Comparison of ENCODE assay signal across 1 cellular context in the genomic region with DNA sequence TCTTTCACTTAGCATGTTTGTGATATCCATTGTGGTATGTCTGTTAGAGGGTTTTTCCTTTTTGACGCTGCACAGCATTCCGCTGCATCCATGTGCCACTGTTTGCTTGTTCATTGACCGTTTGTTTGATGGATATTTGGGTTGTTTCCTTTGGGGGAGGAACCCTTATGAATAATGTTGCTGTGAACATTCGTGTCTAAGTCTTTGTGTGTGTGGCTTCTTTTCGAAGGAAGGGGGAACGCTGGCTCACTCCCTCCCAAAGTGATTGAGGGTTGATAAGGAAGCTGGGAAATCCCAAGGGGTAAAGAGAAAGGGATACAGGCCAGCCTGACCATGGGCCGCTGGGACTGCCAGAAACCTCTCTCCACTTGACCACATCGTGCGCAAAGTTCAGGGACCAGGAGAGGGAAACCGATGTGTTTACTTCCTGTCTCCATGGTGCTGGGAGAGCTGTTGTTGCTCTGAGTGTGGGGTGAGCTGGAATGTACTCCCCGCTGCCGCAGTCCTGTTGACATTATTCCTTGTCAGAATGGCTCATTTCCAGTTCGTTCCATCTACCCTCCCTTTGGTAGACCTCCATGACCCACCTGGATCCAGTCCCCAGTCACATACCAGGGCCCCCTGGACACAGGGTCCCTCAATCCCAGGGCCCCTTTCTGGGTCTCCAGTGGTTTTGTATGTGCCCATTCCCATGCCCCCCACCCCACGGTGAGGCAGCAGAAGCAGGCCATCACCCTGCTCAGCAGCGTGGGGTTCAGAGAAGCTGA.
A peak's percentile ranks its signal among the peaks of the same experiment; 100 is the strongest.
TF ChIP-seq lines count a peak whose summit lies in the region.

No MANE protein-coding gene starts in this region.

TF ChIP-seq in HepG2, 621 proteins besides CTCF, POLR2A, EP300 and RAD21 (continued from another document and continues in another):
- TF ChIP-seq, protein P1, sequence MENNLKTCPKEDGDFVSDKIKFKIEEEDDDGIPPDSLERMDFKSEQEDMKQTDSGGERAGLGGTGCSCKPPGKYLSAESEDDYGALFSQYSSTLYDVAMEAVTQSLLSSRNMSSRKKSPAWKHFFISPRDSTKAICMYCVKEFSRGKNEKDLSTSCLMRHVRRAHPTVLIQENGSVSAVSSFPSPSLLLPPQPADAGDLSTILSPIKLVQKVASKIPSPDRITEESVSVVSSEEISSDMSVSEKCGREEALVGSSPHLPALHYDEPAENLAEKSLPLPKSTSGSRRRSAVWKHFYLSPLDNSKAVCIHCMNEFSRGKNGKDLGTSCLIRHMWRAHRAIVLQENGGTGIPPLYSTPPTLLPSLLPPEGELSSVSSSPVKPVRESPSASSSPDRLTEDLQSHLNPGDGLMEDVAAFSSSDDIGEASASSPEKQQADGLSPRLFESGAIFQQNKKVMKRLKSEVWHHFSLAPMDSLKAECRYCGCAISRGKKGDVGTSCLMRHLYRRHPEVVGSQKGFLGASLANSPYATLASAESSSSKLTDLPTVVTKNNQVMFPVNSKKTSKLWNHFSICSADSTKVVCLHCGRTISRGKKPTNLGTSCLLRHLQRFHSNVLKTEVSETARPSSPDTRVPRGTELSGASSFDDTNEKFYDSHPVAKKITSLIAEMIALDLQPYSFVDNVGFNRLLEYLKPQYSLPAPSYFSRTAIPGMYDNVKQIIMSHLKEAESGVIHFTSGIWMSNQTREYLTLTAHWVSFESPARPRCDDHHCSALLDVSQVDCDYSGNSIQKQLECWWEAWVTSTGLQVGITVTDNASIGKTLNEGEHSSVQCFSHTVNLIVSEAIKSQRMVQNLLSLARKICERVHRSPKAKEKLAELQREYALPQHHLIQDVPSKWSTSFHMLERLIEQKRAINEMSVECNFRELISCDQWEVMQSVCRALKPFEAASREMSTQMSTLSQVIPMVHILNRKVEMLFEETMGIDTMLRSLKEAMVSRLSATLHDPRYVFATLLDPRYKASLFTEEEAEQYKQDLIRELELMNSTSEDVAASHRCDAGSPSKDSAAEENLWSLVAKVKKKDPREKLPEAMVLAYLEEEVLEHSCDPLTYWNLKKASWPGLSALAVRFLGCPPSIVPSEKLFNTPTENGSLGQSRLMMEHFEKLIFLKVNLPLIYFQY (CRISPR knock-in tag; IDR thresholded peaks at IDR 0.05; ENCODE audit: borderline replicate concordance): peak; percentile 61
- TF ChIP-seq THYN1 (CRISPR knock-in tag; IDR thresholded peaks at IDR 0.05; ENCODE audit: borderline replicate concordance, low read depth) (no peak), ZSCAN29 (CRISPR knock-in tag; conservative IDR thresholded peaks at IDR 0.05) (no peak; the same call in 1 of the 2 replicates), NFKBIZ (CRISPR knock-in tag; IDR thresholded peaks at IDR 0.05) (0 out of 2 replicates have a peak, but pooled peaks have one; percentile 36), MATR3 (CRISPR knock-in tag; IDR thresholded peaks at IDR 0.05) (no peak), NBN (conservative IDR thresholded peaks at IDR 0.05) (no peak), RARG (CRISPR knock-in tag; IDR thresholded peaks at IDR 0.05; ENCODE audit: low read depth) (no peak), ZNF552 (CRISPR knock-in tag; IDR thresholded peaks at IDR 0.05; ENCODE audit: borderline replicate concordance) (peak; percentile 93; the same call in 1 of the 2 replicates), SMAD1 (CRISPR knock-in tag; IDR thresholded peaks at IDR 0.05; ENCODE audit: borderline replicate concordance, low read depth) (no peak; the same call in 1 of the 2 replicates), FOXA1 (IDR thresholded peaks at IDR 0.05) (peak; percentile 87), FOXA1 (CRISPR knock-in tag; IDR thresholded peaks at IDR 0.05) (peak; percentile 98), ZNF484 (CRISPR knock-in tag; IDR thresholded peaks at IDR 0.05; ENCODE audit: borderline replicate concordance, low read depth) (no peak; the same call in 1 of the 2 replicates), BATF2 (CRISPR knock-in tag; IDR thresholded peaks at IDR 0.05) (no peak), SYNCRIP (IDR thresholded peaks at IDR 0.05; ENCODE audit: insufficient read depth, low read depth, low read length) (no peak), SIN3A (IDR thresholded peaks at IDR 0.05; ENCODE audit: borderline replicate concordance, low read depth, low read length) (peak; percentile 89; the same call in 1 of the 2 replicates), ISL2 (CRISPR knock-in tag; IDR thresholded peaks at IDR 0.05) (peak; percentile 91), TAF15 (IDR thresholded peaks at IDR 0.05; ENCODE audit: low read depth, low read length, poor library complexity, severe bottlenecking) (no peak), ZNF225 (CRISPR knock-in tag; IDR thresholded peaks at IDR 0.05) (no peak; the same call in 1 of the 2 replicates)
- TF ChIP-seq, protein P2, sequence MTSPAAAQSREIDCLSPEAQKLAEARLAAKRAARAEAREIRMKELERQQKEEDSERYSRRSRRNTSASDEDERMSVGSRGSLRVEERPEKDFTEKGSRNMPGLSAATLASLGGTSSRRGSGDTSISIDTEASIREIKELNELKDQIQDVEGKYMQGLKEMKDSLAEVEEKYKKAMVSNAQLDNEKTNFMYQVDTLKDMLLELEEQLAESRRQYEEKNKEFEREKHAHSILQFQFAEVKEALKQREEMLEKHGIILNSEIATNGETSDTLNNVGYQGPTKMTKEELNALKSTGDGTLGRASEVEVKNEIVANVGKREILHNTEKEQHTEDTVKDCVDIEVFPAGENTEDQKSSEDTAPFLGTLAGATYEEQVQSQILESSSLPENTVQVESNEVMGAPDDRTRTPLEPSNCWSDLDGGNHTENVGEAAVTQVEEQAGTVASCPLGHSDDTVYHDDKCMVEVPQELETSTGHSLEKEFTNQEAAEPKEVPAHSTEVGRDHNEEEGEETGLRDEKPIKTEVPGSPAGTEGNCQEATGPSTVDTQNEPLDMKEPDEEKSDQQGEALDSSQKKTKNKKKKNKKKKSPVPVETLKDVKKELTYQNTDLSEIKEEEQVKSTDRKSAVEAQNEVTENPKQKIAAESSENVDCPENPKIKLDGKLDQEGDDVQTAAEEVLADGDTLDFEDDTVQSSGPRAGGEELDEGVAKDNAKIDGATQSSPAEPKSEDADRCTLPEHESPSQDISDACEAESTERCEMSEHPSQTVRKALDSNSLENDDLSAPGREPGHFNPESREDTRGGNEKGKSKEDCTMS (CRISPR knock-in tag; conservative IDR thresholded peaks at IDR 0.05): no peak
- TF ChIP-seq, protein P3, sequence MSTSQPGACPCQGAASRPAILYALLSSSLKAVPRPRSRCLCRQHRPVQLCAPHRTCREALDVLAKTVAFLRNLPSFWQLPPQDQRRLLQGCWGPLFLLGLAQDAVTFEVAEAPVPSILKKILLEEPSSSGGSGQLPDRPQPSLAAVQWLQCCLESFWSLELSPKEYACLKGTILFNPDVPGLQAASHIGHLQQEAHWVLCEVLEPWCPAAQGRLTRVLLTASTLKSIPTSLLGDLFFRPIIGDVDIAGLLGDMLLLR (CRISPR knock-in tag; IDR thresholded peaks at IDR 0.05): peak; percentile 74; the same call in 1 of the 2 replicates
- TF ChIP-seq, protein P4, sequence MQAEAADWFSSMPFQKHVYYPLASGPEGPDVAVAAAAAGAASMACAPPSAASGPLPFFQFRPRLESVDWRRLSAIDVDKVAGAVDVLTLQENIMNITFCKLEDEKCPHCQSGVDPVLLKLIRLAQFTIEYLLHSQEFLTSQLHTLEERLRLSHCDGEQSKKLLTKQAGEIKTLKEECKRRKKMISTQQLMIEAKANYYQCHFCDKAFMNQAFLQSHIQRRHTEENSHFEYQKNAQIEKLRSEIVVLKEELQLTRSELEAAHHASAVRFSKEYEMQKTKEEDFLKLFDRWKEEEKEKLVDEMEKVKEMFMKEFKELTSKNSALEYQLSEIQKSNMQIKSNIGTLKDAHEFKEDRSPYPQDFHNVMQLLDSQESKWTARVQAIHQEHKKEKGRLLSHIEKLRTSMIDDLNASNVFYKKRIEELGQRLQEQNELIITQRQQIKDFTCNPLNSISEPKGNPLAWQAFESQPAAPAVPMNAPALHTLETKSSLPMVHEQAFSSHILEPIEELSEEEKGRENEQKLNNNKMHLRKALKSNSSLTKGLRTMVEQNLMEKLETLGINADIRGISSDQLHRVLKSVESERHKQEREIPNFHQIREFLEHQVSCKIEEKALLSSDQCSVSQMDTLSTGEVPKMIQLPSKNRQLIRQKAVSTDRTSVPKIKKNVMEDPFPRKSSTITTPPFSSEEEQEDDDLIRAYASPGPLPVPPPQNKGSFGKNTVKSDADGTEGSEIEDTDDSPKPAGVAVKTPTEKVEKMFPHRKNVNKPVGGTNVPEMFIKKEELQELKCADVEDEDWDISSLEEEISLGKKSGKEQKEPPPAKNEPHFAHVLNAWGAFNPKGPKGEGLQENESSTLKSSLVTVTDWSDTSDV (CRISPR knock-in tag; IDR thresholded peaks at IDR 0.05): no peak
- TF ChIP-seq, protein P5, sequence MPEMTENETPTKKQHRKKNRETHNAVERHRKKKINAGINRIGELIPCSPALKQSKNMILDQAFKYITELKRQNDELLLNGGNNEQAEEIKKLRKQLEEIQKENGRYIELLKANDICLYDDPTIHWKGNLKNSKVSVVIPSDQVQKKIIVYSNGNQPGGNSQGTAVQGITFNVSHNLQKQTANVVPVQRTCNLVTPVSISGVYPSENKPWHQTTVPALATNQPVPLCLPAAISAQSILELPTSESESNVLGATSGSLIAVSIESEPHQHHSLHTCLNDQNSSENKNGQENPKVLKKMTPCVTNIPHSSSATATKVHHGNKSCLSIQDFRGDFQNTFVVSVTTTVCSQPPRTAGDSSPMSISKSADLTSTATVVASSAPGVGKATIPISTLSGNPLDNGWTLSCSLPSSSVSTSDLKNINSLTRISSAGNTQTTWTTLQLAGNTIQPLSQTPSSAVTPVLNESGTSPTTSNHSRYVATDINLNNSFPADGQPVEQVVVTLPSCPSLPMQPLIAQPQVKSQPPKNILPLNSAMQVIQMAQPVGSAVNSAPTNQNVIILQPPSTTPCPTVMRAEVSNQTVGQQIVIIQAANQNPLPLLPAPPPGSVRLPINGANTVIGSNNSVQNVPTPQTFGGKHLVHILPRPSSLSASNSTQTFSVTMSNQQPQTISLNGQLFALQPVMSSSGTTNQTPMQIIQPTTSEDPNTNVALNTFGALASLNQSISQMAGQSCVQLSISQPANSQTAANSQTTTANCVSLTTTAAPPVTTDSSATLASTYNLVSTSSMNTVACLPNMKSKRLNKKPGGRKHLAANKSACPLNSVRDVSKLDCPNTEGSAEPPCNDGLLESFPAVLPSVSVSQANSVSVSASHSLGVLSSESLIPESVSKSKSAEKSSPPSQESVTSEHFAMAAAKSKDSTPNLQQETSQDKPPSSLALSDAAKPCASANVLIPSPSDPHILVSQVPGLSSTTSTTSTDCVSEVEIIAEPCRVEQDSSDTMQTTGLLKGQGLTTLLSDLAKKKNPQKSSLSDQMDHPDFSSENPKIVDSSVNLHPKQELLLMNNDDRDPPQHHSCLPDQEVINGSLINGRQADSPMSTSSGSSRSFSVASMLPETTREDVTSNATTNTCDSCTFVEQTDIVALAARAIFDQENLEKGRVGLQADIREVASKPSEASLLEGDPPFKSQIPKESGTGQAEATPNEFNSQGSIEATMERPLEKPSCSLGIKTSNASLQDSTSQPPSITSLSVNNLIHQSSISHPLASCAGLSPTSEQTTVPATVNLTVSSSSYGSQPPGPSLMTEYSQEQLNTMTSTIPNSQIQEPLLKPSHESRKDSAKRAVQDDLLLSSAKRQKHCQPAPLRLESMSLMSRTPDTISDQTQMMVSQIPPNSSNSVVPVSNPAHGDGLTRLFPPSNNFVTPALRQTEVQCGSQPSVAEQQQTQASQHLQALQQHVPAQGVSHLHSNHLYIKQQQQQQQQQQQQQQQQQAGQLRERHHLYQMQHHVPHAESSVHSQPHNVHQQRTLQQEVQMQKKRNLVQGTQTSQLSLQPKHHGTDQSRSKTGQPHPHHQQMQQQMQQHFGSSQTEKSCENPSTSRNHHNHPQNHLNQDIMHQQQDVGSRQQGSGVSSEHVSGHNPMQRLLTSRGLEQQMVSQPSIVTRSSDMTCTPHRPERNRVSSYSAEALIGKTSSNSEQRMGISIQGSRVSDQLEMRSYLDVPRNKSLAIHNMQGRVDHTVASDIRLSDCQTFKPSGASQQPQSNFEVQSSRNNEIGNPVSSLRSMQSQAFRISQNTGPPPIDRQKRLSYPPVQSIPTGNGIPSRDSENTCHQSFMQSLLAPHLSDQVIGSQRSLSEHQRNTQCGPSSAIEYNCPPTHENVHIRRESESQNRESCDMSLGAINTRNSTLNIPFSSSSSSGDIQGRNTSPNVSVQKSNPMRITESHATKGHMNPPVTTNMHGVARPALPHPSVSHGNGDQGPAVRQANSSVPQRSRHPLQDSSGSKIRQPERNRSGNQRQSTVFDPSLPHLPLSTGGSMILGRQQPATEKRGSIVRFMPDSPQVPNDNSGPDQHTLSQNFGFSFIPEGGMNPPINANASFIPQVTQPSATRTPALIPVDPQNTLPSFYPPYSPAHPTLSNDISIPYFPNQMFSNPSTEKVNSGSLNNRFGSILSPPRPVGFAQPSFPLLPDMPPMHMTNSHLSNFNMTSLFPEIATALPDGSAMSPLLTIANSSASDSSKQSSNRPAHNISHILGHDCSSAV (CRISPR knock-in tag; IDR thresholded peaks at IDR 0.05; ENCODE audit: borderline replicate concordance): no peak; the same call in 1 of the 2 replicates
- TF ChIP-seq, protein P6, sequence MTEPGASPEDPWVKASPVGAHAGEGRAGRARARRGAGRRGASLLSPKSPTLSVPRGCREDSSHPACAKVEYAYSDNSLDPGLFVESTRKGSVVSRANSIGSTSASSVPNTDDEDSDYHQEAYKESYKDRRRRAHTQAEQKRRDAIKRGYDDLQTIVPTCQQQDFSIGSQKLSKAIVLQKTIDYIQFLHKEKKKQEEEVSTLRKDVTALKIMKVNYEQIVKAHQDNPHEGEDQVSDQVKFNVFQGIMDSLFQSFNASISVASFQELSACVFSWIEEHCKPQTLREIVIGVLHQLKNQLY (CRISPR knock-in tag; IDR thresholded peaks at IDR 0.05): peak; percentile 82
- TF ChIP-seq, protein P7, sequence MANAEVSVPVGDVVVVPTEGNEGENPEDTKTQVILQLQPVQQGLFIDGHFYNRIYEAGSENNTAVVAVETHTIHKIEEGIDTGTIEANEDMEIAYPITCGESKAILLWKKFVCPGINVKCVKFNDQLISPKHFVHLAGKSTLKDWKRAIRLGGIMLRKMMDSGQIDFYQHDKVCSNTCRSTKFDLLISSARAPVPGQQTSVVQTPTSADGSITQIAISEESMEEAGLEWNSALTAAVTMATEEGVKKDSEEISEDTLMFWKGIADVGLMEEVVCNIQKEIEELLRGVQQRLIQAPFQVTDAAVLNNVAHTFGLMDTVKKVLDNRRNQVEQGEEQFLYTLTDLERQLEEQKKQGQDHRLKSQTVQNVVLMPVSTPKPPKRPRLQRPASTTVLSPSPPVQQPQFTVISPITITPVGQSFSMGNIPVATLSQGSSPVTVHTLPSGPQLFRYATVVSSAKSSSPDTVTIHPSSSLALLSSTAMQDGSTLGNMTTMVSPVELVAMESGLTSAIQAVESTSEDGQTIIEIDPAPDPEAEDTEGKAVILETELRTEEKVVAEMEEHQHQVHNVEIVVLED (CRISPR knock-in tag; IDR thresholded peaks at IDR 0.05; ENCODE audit: borderline replicate concordance): peak; percentile 69; the same call in 1 of the 2 replicates
- TF ChIP-seq, protein P8, sequence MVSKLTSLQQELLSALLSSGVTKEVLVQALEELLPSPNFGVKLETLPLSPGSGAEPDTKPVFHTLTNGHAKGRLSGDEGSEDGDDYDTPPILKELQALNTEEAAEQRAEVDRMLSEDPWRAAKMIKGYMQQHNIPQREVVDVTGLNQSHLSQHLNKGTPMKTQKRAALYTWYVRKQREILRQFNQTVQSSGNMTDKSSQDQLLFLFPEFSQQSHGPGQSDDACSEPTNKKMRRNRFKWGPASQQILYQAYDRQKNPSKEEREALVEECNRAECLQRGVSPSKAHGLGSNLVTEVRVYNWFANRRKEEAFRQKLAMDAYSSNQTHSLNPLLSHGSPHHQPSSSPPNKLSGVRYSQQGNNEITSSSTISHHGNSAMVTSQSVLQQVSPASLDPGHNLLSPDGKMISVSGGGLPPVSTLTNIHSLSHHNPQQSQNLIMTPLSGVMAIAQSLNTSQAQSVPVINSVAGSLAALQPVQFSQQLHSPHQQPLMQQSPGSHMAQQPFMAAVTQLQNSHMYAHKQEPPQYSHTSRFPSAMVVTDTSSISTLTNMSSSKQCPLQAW (CRISPR knock-in tag; IDR thresholded peaks at IDR 0.05): peak; percentile 51; the same call in 1 of the 2 replicates
